Comparison of ENCODE assay signal across 12 cellular contexts in the genomic region with DNA sequence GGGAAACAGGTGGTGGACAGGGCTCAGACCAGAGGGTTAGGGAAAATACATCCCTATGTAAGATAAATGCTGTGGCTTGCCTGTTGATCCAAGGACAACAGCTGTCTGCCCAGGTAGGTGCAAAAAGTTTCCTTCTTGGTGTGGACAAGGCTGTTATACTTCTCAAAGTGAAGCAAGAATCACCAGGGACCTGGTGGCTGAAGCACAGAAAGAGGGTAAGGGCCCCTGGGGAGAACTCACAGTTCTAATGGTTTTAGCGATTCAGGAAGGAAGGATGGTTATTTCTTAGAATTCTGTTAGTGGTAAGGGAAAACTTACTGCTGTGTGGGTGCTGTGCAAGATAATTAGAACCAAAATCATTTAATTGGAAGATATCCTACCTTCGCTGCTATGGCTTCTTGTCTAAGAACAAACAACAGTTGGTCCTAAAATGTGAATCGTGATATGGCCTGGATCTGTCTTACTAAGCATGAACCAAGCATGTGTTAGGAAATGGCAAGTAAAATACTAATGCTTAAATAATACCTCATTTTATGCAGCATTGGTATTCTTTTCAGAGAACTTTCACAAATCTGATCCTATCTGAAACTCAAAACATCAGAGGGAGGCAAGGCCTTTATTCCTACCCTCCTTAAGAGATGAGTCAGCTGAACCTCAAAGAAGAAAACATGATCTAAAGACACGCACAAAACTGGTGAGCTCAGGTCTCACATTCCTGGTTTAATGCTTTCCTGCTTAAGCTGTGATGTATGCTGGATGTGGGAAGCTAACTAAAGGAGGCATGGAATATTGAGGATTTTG.
DNase-seq lines count a peak whose midpoint lies in the region; ATAC-seq and TF ChIP-seq lines count a peak whose summit lies in the region.
"Had no signal": no experiment of that assay in that cellular context is flagged by ENCODE, and none has a peak within 500 bp of the region (broad histone marks: within the 10 kb centered on the region; RNA-seq: fewer than 3 reads in every experiment).

No MANE protein-coding gene starts in this region.

- H3K4me3 ChIP-seq in brain microvascular endothelial cell (ENCODE audit: low read depth, low read length) (no peak overlapping the region), left lung (no peak overlapping the region), gastrocnemius medialis (no peak overlapping the region)
- H3K4me3 ChIP-seq: hepatocyte had no signal

- intact Hi-C loops in left lung (cut with DNase I) = no loop called here
- intact Hi-C loops in gastrocnemius medialis (cut with DNase I; ENCODE audit: low total_unique reads) = no loop called here

- H3K4me1 ChIP-seq in left lung = no peaks in the 10 kb centered on the region
- no peaks in the 10 kb centered on the region for H3K4me1 ChIP-seq in gastrocnemius medialis

- DNase-seq in ELR (ENCODE audit: low read depth) (peak; percentile 88), NCI-H226 (peak; percentile 88), brain microvascular endothelial cell (peak; percentile 73), non-pigmented ciliary epithelial cell (ENCODE audit: low read depth) (peak; percentile 87), NOMO-1 treated with DMSO at 0.1 percent for 48 hours (lab: John Stamatoyannopoulos, UW; ENCODE audit: unreplicated experiment) (no peak), left lung (no peak), gastrocnemius medialis (no peak)
- DNase-seq: activated CD8-positive, alpha-beta memory T cell treated with anti-CD3 and anti-CD28 coated beads, Interleukin-2, amount 50 U/mL, for 4 hours; DMS79; SW 1271 had no signal

- no peaks in the 10 kb centered on the region for H3K36me3 ChIP-seq in brain microvascular endothelial cell (replicated peaks)
- H3K36me3 ChIP-seq in left lung = no peaks in the 10 kb centered on the region
- H3K36me3 ChIP-seq in gastrocnemius medialis = no peaks in the 10 kb centered on the region

- no peak overlapping the region for H3K27ac ChIP-seq in brain microvascular endothelial cell
- no peak overlapping the region for H3K27ac ChIP-seq in left lung
- no peak overlapping the region for H3K27ac ChIP-seq in gastrocnemius medialis
- H3K27ac ChIP-seq: hepatocyte had no signal

- H3K27me3 ChIP-seq in brain microvascular endothelial cell (replicated peaks) = no peaks in the 10 kb centered on the region
- H3K27me3 ChIP-seq in left lung = no peaks in the 10 kb centered on the region
- H3K27me3 ChIP-seq in gastrocnemius medialis = no peaks in the 10 kb centered on the region
- H3K27me3 ChIP-seq: hepatocyte had no signal

- no peak for TF ChIP-seq CTCF in brain microvascular endothelial cell (IDR thresholded peaks at IDR 0.05; ENCODE audit: low read depth, low read length, missing control alignments)
- TF ChIP-seq CTCF in left lung (IDR thresholded peaks at IDR 0.05) = no peak
- no peak for TF ChIP-seq CTCF in gastrocnemius medialis (IDR thresholded peaks at IDR 0.05 in 4 of 5, conservative IDR thresholded peaks at IDR 0.05 in 1 of 5)

- no peaks in the 10 kb centered on the region for H3K9me3 ChIP-seq in left lung
- no peaks in the 10 kb centered on the region for H3K9me3 ChIP-seq in gastrocnemius medialis

- ATAC-seq in GM18505 (IDR thresholded peaks at IDR 0.05; ENCODE audit: unreplicated experiment) = no peak
- ATAC-seq in left lung = no peak
- no peak for ATAC-seq in gastrocnemius medialis

- TF ChIP-seq POLR2A in GM18505 (IDR thresholded peaks at IDR 0.05; ENCODE audit: borderline replicate concordance, extremely low read depth, insufficient read depth, insufficient read length) (no peak), gastrocnemius medialis (IDR thresholded peaks at IDR 0.05) (no peak)

- in situ Hi-C loops in brain microvascular endothelial cell (cut with HindIII; ENCODE audit: low pct_ligation_motif_present, low sequenced_read_pairs) (no loop called here), gastrocnemius medialis (cut with MboI; ENCODE audit: low sequenced_read_pairs in 4 of 4) (no loop called here)

Comparison
In these comparisons a context has a peak if more than half of its experiments do, and no peak if none do; other contexts are left out.
1. DNase-seq: peak in ELR (single experiment), NCI-H226 (single experiment), brain microvascular endothelial cell (single experiment) and non-pigmented ciliary epithelial cell (single experiment); none in NOMO-1 treated with DMSO at 0.1 percent for 48 hours (single experiment), left lung (0 of 2) and gastrocnemius medialis (0 of 2).